Comparison of ENCODE assay signal across 17 cellular contexts in genomic region chr11:9066432-9066925, GRCh38. TPM values are rescaled to one million over a fixed set of nuclear protein-coding genes. Genes with fewer than 3 reads are reported as not detected.
DNase-seq lines count a peak whose midpoint lies in the region; ATAC-seq and TF ChIP-seq lines count a peak whose summit lies in the region.
"Had no signal": no experiment of that assay in that cellular context is flagged by ENCODE, and none has a peak within 500 bp of the region (broad histone marks: within the 10 kb centered on the region; RNA-seq: fewer than 3 reads in every experiment).

No MANE protein-coding gene starts in this region.

- in situ Hi-C loops in IMR-90 (cut with MboI; ENCODE audit: low sequenced_read_pairs): no loop called here

- H3K9ac ChIP-seq in IMR-90 (ENCODE audit: low read depth, low read length): no peak overlapping the region

- TF ChIP-seq RAD21 in IMR-90 (IDR thresholded peaks at IDR 0.05; ENCODE audit: low read length): no peak

- no peak overlapping the region for H2BK120ac ChIP-seq in IMR-90 (ENCODE audit: low read depth, low read length)

- TF ChIP-seq CTCF in IMR-90 (conservative IDR thresholded peaks at IDR 0.05; ENCODE audit: low read depth, low read length) (no peak), body of pancreas (IDR thresholded peaks at IDR 0.05) (no peak), Peyer's patch (IDR thresholded peaks at IDR 0.05) (no peak)

- H3K4me1 ChIP-seq in IMR-90 (ENCODE audit: control insufficient read depth, insufficient read depth, low read length) (peaks cover 3% of the 10 kb centered on the region; the same call in 1 of the 2 replicates), body of pancreas (peaks cover 13% of the 10 kb centered on the region), Peyer's patch (no peaks in the 10 kb centered on the region)
- no peaks in the 10 kb centered on the region for H3K4me1 ChIP-seq in naive thymus-derived CD4-positive, alpha-beta T cell (ENCODE audit: control insufficient read depth in 2 of 2, insufficient read depth in 2 of 2, low read length in 2 of 2)
- H3K4me1 ChIP-seq: SJSA1 had no signal

- no peaks in the 10 kb centered on the region for H4K20me1 ChIP-seq in IMR-90 (ENCODE audit: insufficient read depth, low read length)

- no peak overlapping the region for H3K18ac ChIP-seq in IMR-90 (ENCODE audit: low read depth, low read length)

- H3K9me3 Mint-ChIP-seq in naive thymus-derived CD4-positive, alpha-beta T cell: peaks cover 0 to 2% (median 0%) of the 10 kb centered on the region in 11 donors

- H4K5ac ChIP-seq in IMR-90 (ENCODE audit: low read depth, low read length): 0 out of 2 replicates have a peak overlapping the region, but pooled peaks have one; percentile 6

- H2AFZ ChIP-seq in IMR-90 (replicated peaks; ENCODE audit: low read length, poor library complexity): peak overlapping the region; percentile 1

- H3K56ac ChIP-seq in IMR-90 (ENCODE audit: extremely low read depth, insufficient read depth, low read length): no peak overlapping the region

- H3K4me1 Mint-ChIP-seq in naive thymus-derived CD4-positive, alpha-beta T cell: peaks cover 0 to 2% (median 0%) of the 10 kb centered on the region in 7 donors
- H3K4me1 Mint-ChIP-seq: activated CD4-positive, alpha-beta T cell treated with anti-CD3 and anti-CD28 coated beads for 36 hours had no signal

- no peaks in the 10 kb centered on the region for H3K79me1 ChIP-seq in IMR-90 (ENCODE audit: low read depth in 1 of 2, low read length in 2 of 2)

- H3K4me2 ChIP-seq in IMR-90 (ENCODE audit: low read depth, low read length): no peak overlapping the region

- no peak for ATAC-seq in IMR-90 (ENCODE audit: low read depth)
- ATAC-seq in body of pancreas: no peak
- peak; percentile 8 for ATAC-seq in naive thymus-derived CD4-positive, alpha-beta T cell
- ATAC-seq in GM21423 (IDR thresholded peaks at IDR 0.05; ENCODE audit: unreplicated experiment): no peak
- ATAC-seq in HG03378 (IDR thresholded peaks at IDR 0.05; ENCODE audit: unreplicated experiment): no peak
- ATAC-seq: activated CD4-positive, alpha-beta T cell treated with anti-CD3 and anti-CD28 coated beads for 36 hours; left cardiac atrium had no signal

- H3K4me3 Mint-ChIP-seq in naive thymus-derived CD4-positive, alpha-beta T cell: no peak overlapping the region
- H3K4me3 Mint-ChIP-seq: activated CD4-positive, alpha-beta T cell treated with anti-CD3 and anti-CD28 coated beads for 36 hours had no signal

- H2AK5ac ChIP-seq in IMR-90 (ENCODE audit: low read depth, low read length): no peak overlapping the region

- H3K27me3 ChIP-seq in IMR-90 (ENCODE audit: control insufficient read depth, insufficient read depth, low read length): no peaks in the 10 kb centered on the region
- no peaks in the 10 kb centered on the region for H3K27me3 ChIP-seq in body of pancreas
- H3K27me3 ChIP-seq in naive thymus-derived CD4-positive, alpha-beta T cell (ENCODE audit: control insufficient read depth in 2 of 2, insufficient read depth in 2 of 2, low read length in 2 of 2): no peaks in the 10 kb centered on the region
- no peaks in the 10 kb centered on the region for H3K27me3 ChIP-seq in Peyer's patch
- H3K27me3 ChIP-seq: SJSA1 had no signal

- no peak overlapping the region for H3K4me3 ChIP-seq in IMR-90 (ENCODE audit: insufficient read depth, low read depth, low read length)
- H3K4me3 ChIP-seq in body of pancreas: no peak overlapping the region
- H3K4me3 ChIP-seq in naive thymus-derived CD4-positive, alpha-beta T cell (ENCODE audit: low read length): no peak overlapping the region
- no peak overlapping the region for H3K4me3 ChIP-seq in Peyer's patch
- H3K4me3 ChIP-seq: SJSA1 had no signal

- 33% methylated on average over 1 of the region's 5 CpGs; no CpG with 5 or more reads in 1 of the 2 experiments for WGBS in IMR-90 (ENCODE audit: extremely low coverage in 2 of 2, insufficient read length in 1 of 2), 2 experiments
- WGBS in body of pancreas, 2 donors: 40 to 50% methylated on average over 5 of the region's 5 CpGs

- CTCF ChIA-PET in IMR-90 (lab: Yijun Ruan, JAX): no interaction called here
- CTCF ChIA-PET in naive thymus-derived CD4-positive, alpha-beta T cell (lab: Charles Lee): no interaction called here

- H3K36me3 ChIP-seq in IMR-90 (ENCODE audit: control insufficient read depth, insufficient read depth, low read length) (no peaks in the 10 kb centered on the region), body of pancreas (replicated peaks in 1 of 2; ENCODE audit: insufficient read depth in 1 of 2, low read depth in 2 of 2) (no peaks in the 10 kb centered on the region), Peyer's patch (no peaks in the 10 kb centered on the region)
- no peaks in the 10 kb centered on the region for H3K36me3 ChIP-seq in naive thymus-derived CD4-positive, alpha-beta T cell (ENCODE audit: control insufficient read depth in 2 of 3, insufficient read depth in 3 of 3, low read length in 3 of 3)
- H3K36me3 ChIP-seq: SJSA1 had no signal

- no peak overlapping the region for H2BK15ac ChIP-seq in IMR-90 (ENCODE audit: low read depth, low read length)

- no peak overlapping the region for H3K14ac ChIP-seq in IMR-90 (replicated peaks; ENCODE audit: low read depth, low read length)

- H3K27ac Mint-ChIP-seq in naive thymus-derived CD4-positive, alpha-beta T cell: no peak overlapping the region
- H3K27ac Mint-ChIP-seq: activated CD4-positive, alpha-beta T cell treated with anti-CD3 and anti-CD28 coated beads for 36 hours had no signal

- POLR2A ChIA-PET in IMR-90 (lab: Charles Lee; ENCODE audit: unreplicated experiment): no interaction called here
- POLR2A ChIA-PET in naive thymus-derived CD4-positive, alpha-beta T cell (lab: Charles Lee): no interaction called here

- H3K27me3 Mint-ChIP-seq in naive thymus-derived CD4-positive, alpha-beta T cell: peaks cover 0 to 19% (median 5%) of the 10 kb centered on the region in 5 donors

- H2AK9ac ChIP-seq in IMR-90 (replicated peaks; ENCODE audit: low read depth, low read length, poor library complexity): peak overlapping the region; percentile 59

- H3K4ac ChIP-seq in IMR-90 (ENCODE audit: low read depth, low read length): no peak overlapping the region

- H3K9me1 ChIP-seq in IMR-90 (ENCODE audit: insufficient read depth, low read length): no peaks in the 10 kb centered on the region; the same call in 1 of the 2 replicates

- no peak for TF ChIP-seq POLR2A in IMR-90 (IDR thresholded peaks at IDR 0.05; ENCODE audit: low read depth, low read length)
- no peak for TF ChIP-seq POLR2A in body of pancreas (IDR thresholded peaks at IDR 0.05)
- TF ChIP-seq POLR2A in Peyer's patch (IDR thresholded peaks at IDR 0.05): no peak

- no peak overlapping the region for H2BK5ac ChIP-seq in IMR-90 (ENCODE audit: low read depth, low read length, poor library complexity, severe bottlenecking)

- intact Hi-C loops in IMR-90 (cut with micrococcal nuclease): no loop called here
- intact Hi-C loops in body of pancreas (cut with DNase I): loop anchor here (10.0 kb wide), 1 partner anchor 68 kb away; no protein-coding TSS in a partner anchor
- intact Hi-C loops in naive thymus-derived CD4-positive, alpha-beta T cell (cut with micrococcal nuclease): no loop called here

- H3K9me3 ChIP-seq in IMR-90 (ENCODE audit: control insufficient read depth, insufficient read depth, low read length): no peaks in the 10 kb centered on the region
- no peaks in the 10 kb centered on the region for H3K9me3 ChIP-seq in body of pancreas
- H3K9me3 ChIP-seq in naive thymus-derived CD4-positive, alpha-beta T cell (ENCODE audit: control insufficient read depth in 2 of 3, low read length in 3 of 3): no peaks in the 10 kb centered on the region
- no peaks in the 10 kb centered on the region for H3K9me3 ChIP-seq in Peyer's patch
- H3K9me3 ChIP-seq: SJSA1 had no signal

- H4K91ac ChIP-seq in IMR-90 (ENCODE audit: insufficient read depth, low read depth, low read length): no peak overlapping the region

- H2BK20ac ChIP-seq in IMR-90 (ENCODE audit: low read depth, low read length): no peak overlapping the region

- no peak overlapping the region for H3K23ac ChIP-seq in IMR-90 (ENCODE audit: low read depth, low read length)

- DNase-seq in Ammon's horn (ENCODE audit: low spot score) (peak; percentile 74), IMR-90 (no peak), body of pancreas (peak in 3 of 4 donors; percentile 30 to 47 (median 32)), Peyer's patch (no peak), NCI-H1436 treated with DMSO at 0.1 percent for 48 hours (lab: John Stamatoyannopoulos, UW) (no peak)
- DNase-seq in naive thymus-derived CD4-positive, alpha-beta T cell: no peak
- DNase-seq: activated CD4-positive, alpha-beta T cell treated with anti-CD3 and anti-CD28 coated beads for 36 hours; AML-193; Calu3; cerebellar nuclear complex; left cardiac atrium; NCI-H446 treated with DMSO at 0.1 percent for 48 hours; small intestine; T1000 had no signal

- dilution Hi-C loops in IMR-90 (cut with HindIII; ENCODE audit: low sequenced_read_pairs, unreplicated experiment): no loop called here

- no peak overlapping the region for H4K8ac ChIP-seq in IMR-90 (ENCODE audit: low read depth in 2 of 2, low read length in 2 of 2)

- H3K27ac ChIP-seq in IMR-90 (ENCODE audit: insufficient read depth, low read length): no peak overlapping the region
- no peak overlapping the region for H3K27ac ChIP-seq in body of pancreas
- no peak overlapping the region for H3K27ac ChIP-seq in naive thymus-derived CD4-positive, alpha-beta T cell (ENCODE audit: low read depth, low read length)
- no peak overlapping the region for H3K27ac ChIP-seq in Peyer's patch
- H3K27ac ChIP-seq: SJSA1 had no signal

- BruUV-seq in IMR-90 (replicated peaks; lab: Mats Ljungman, UMichigan): no TSS peak

- H3K36me3 Mint-ChIP-seq in naive thymus-derived CD4-positive, alpha-beta T cell: no peaks in the 10 kb centered on the region

TF ChIP-seq in IMR-90, 13 proteins besides CTCF, POLR2A, EP300 and RAD21 (continues in another document):
- TF ChIP-seq FOS (IDR thresholded peaks at IDR 0.05; ENCODE audit: low read depth, low read length) (no peak), CEBPB (IDR thresholded peaks at IDR 0.05; ENCODE audit: low read depth, low read length) (no peak), BHLHE40 (IDR thresholded peaks at IDR 0.05; ENCODE audit: low read depth, low read length) (no peak)

RNA-seq across cellular contexts. Expression of gene SCUBE2, which starts 24.9 kb away (rescaled TPM):
- 0.56 and 0.72 TPM in 2 replicates for total RNA-seq in IMR-90 (2012; rRNA removed)
- 0.43 and 0.53 TPM in 2 replicates for polyA plus RNA-seq in IMR-90 (2012; rRNA removed)
- 0.36 and 0.65 TPM in 2 replicates for polyA plus RNA-seq in IMR-90 (2012; cell fraction: cytosol; rRNA removed)
- 0.95 and 2.0 TPM in 2 replicates for polyA plus RNA-seq in IMR-90 (2012; cell fraction: nucleus; rRNA removed; ENCODE audit: low replicate concordance)
- 10 to 100 TPM in 1 of 2 donors, 1 to 10 TPM in 1; 6.6 to 40.0 TPM for total RNA-seq in body of pancreas
- total RNA-seq in naive thymus-derived CD4-positive, alpha-beta T cell: under 1 TPM in 3 of 5 experiments, not detected in 2; 0.45 to 0.92 (median 0.54) TPM
- polyA plus RNA-seq in naive thymus-derived CD4-positive, alpha-beta T cell: not detected
- 10 to 100 TPM in 1 of 4 donors, 1 to 10 TPM in 3; 3.1 to 10.6 (median 5.0) TPM for total RNA-seq in Peyer's patch
- total RNA-seq: activated CD4-positive, alpha-beta T cell treated with anti-CD3 and anti-CD28 coated beads for 36 hours; Calu3; SJSA1 had no signal

Comparison
In these comparisons a context has a peak if more than half of its experiments do, and no peak if none do; other contexts are left out.
1. DNase-seq: peak in Ammon's horn (single experiment) and body of pancreas (3 of 4); none in IMR-90 (single experiment), naive thymus-derived CD4-positive, alpha-beta T cell (0 of 9), Peyer's patch (0 of 3) and NCI-H1436 treated with DMSO at 0.1 percent for 48 hours (single experiment).